16 cellular contexts compared by ENCODE assay signal in the genomic region with DNA sequence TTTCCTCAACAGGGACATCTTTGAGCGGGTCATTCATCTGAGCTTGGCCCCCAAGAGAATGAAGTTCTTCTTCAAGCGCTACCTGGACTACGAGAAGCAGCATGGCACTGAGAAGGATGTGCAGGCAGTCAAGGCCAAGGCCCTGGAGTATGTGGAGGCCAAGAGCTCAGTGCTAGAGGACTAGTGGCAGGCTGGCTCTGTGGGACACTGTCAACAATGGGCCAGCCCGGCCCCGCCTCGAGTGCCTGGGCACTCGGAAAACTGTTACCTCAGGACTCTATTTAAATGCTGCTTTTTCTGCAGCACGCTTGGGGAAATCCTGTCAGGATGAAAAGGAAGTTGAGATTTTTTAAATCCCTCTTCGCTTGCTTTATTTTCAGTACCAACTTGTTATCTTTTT. TPM values are rescaled to one million over a fixed set of nuclear protein-coding genes. Genes with fewer than 3 reads are reported as not detected.
DNase-seq lines count a peak whose midpoint lies in the region; ATAC-seq and TF ChIP-seq lines count a peak whose summit lies in the region.
"Had no signal": no experiment of that assay in that cellular context is flagged by ENCODE, and none has a peak within 500 bp of the region (broad histone marks: within the 10 kb centered on the region; RNA-seq: fewer than 3 reads in every experiment).

No MANE protein-coding gene starts in this region.

- TF ChIP-seq CTCF in natural killer cell (IDR thresholded peaks at IDR 0.05) (no peak), esophagus muscularis mucosa (IDR thresholded peaks at IDR 0.05) (no peak), gastrocnemius medialis (IDR thresholded peaks at IDR 0.05 in 4 of 5, conservative IDR thresholded peaks at IDR 0.05 in 1 of 5) (no peak)

- H3K4me1 ChIP-seq in esophagus muscularis mucosa: peaks cover 68 to 75% (median 72%) of the 10 kb centered on the region in 4 donors
- peaks cover 40 to 41% of the 10 kb centered on the region in 2 donors for H3K4me1 ChIP-seq in gastrocnemius medialis
- H3K4me1 ChIP-seq in aorta (ENCODE audit: control insufficient read depth in 1 of 2, insufficient read depth in 2 of 2, low read length in 2 of 2): peaks cover 2 to 5% of the 10 kb centered on the region in 2 donors

- DNase-seq in natural killer cell: no peak
- DNase-seq in natural killer cell treated with Interleukin-12 subunit alpha and Interleukin-12 subunit beta and Interleukin-15 and Interleukin-18, amount 100 ng/mL, for 72 hours (ENCODE audit: low spot score): no peak
- no peak for DNase-seq in esophagus muscularis mucosa (ENCODE audit: extremely low spot score)
- no peak for DNase-seq in gastrocnemius medialis
- no peak for DNase-seq in aorta
- DNase-seq in GM19240 (ENCODE audit: insufficient read length, low spot score): no peak
- DNase-seq in NCI-H2171 treated with DMSO at 0.1 percent for 48 hours (lab: John Stamatoyannopoulos, UW): no peak
- DNase-seq in kidney tubule cell (ENCODE audit: low spot score): no peak
- DNase-seq: activated naive CD4-positive, alpha-beta T cell treated with anti-CD3 and anti-CD28 coated beads, Interleukin-2, amount 50 U/mL, for 16 hours; cortex of kidney; NCI-H2029 treated with DMSO at 0.1 percent for 48 hours; NCI-H82; T-helper 9 cell had no signal

- H3K9me3 Mint-ChIP-seq in natural killer cell: no peaks in the 10 kb centered on the region
- no peaks in the 10 kb centered on the region for H3K9me3 Mint-ChIP-seq in natural killer cell treated with Interleukin-12 subunit alpha and Interleukin-12 subunit beta and Interleukin-15 and Interleukin-18, amount 100 ng/mL, for 72 hours
- H3K9me3 Mint-ChIP-seq: GM23338, nephron had no signal

- no peaks in the 10 kb centered on the region for H3K9me3 ChIP-seq in esophagus muscularis mucosa
- no peaks in the 10 kb centered on the region for H3K9me3 ChIP-seq in gastrocnemius medialis
- H3K9me3 ChIP-seq in aorta (ENCODE audit: control insufficient read depth, low read length): no peaks in the 10 kb centered on the region

- TF ChIP-seq POLR2A in esophagus muscularis mucosa (IDR thresholded peaks at IDR 0.05; ENCODE audit: low read depth) (no peak), gastrocnemius medialis (IDR thresholded peaks at IDR 0.05) (no peak)

- no peak for ATAC-seq in natural killer cell
- ATAC-seq in natural killer cell treated with Interleukin-12 subunit alpha and Interleukin-12 subunit beta and Interleukin-15 and Interleukin-18, amount 100 ng/mL, for 72 hours: no peak
- ATAC-seq in gastrocnemius medialis: no peak
- no peak for ATAC-seq in aorta (ENCODE audit: low FRiP score)
- ATAC-seq: GM23338 had no signal

- H3K36me3 ChIP-seq in esophagus muscularis mucosa: peaks cover 16 to 99% (median 97%) of the 10 kb centered on the region in 4 donors
- H3K36me3 ChIP-seq in gastrocnemius medialis: peaks cover 0 to 91% of the 10 kb centered on the region in 2 donors
- H3K36me3 ChIP-seq in aorta (ENCODE audit: control insufficient read depth in 1 of 2, insufficient read depth in 2 of 2, low read length in 1 of 2): peaks cover 0 to 3% of the 10 kb centered on the region in 2 donors

- peak overlapping the region; percentile 35 to 91 for H3K27ac Mint-ChIP-seq in natural killer cell
- H3K27ac Mint-ChIP-seq in natural killer cell treated with Interleukin-12 subunit alpha and Interleukin-12 subunit beta and Interleukin-15 and Interleukin-18, amount 100 ng/mL, for 72 hours: peak overlapping the region in 1 of 2 donors; percentile 9
- H3K27ac Mint-ChIP-seq: GM23338, nephron had no signal

- intact Hi-C loops in natural killer cell (cut with micrococcal nuclease): no loop called here
- intact Hi-C loops in esophagus muscularis mucosa (cut with DNase I): no loop called here
- intact Hi-C loops in gastrocnemius medialis (cut with DNase I; ENCODE audit: low total_unique reads): no loop called here
- intact Hi-C loops in aorta (cut with DNase I): no loop called here

- 87% methylated on average over 9 of the region's 9 CpGs for WGBS in esophagus muscularis mucosa
- WGBS in aorta, 2 donors: 40 to 42% methylated on average over 9 of the region's 9 CpGs

- in situ Hi-C loops in gastrocnemius medialis (cut with MboI; ENCODE audit: low sequenced_read_pairs in 4 of 4): no loop called here

- H3K4me1 Mint-ChIP-seq in natural killer cell: peaks cover 33 to 57% of the 10 kb centered on the region in 2 donors
- peaks cover 17 to 44% of the 10 kb centered on the region in 2 donors for H3K4me1 Mint-ChIP-seq in natural killer cell treated with Interleukin-12 subunit alpha and Interleukin-12 subunit beta and Interleukin-15 and Interleukin-18, amount 100 ng/mL, for 72 hours (ENCODE audit: low read depth in 2 of 2)
- H3K4me1 Mint-ChIP-seq: nephron had no signal

- H3K27me3 Mint-ChIP-seq in natural killer cell (ENCODE audit: low read depth in 2 of 2): no peaks in the 10 kb centered on the region
- no peaks in the 10 kb centered on the region for H3K27me3 Mint-ChIP-seq in natural killer cell treated with Interleukin-12 subunit alpha and Interleukin-12 subunit beta and Interleukin-15 and Interleukin-18, amount 100 ng/mL, for 72 hours

- peaks cover 15% of the 10 kb centered on the region for H3K36me3 Mint-ChIP-seq in natural killer cell
- H3K36me3 Mint-ChIP-seq in natural killer cell treated with Interleukin-12 subunit alpha and Interleukin-12 subunit beta and Interleukin-15 and Interleukin-18, amount 100 ng/mL, for 72 hours: peaks cover 7% of the 10 kb centered on the region

- no peak for TF ChIP-seq EP300 in esophagus muscularis mucosa (IDR thresholded peaks at IDR 0.05)

- H3K27ac ChIP-seq in esophagus muscularis mucosa (replicated peaks in 1 of 4): peak overlapping the region; percentile 86 to 91 (median 87)
- H3K27ac ChIP-seq in gastrocnemius medialis: peak overlapping the region; percentile 77 to 86 (median 80)
- H3K27ac ChIP-seq in aorta (ENCODE audit: low read depth in 1 of 2, low read length in 2 of 2): peak overlapping the region; percentile 78 to 94

- H3K27me3 ChIP-seq in esophagus muscularis mucosa: no peaks in the 10 kb centered on the region
- no peaks in the 10 kb centered on the region for H3K27me3 ChIP-seq in gastrocnemius medialis
- no peaks in the 10 kb centered on the region for H3K27me3 ChIP-seq in aorta (ENCODE audit: control insufficient read depth in 1 of 2, insufficient read depth in 2 of 2, low read length in 1 of 2)

- no peak overlapping the region for H3K4me3 ChIP-seq in esophagus muscularis mucosa
- no peak overlapping the region for H3K4me3 ChIP-seq in gastrocnemius medialis
- no peak overlapping the region for H3K4me3 ChIP-seq in aorta (ENCODE audit: low read length in 2 of 2)
- H3K4me3 ChIP-seq: GM23338 had no signal

- H3K4me3 Mint-ChIP-seq in natural killer cell: no peak overlapping the region
- no peak overlapping the region for H3K4me3 Mint-ChIP-seq in natural killer cell treated with Interleukin-12 subunit alpha and Interleukin-12 subunit beta and Interleukin-15 and Interleukin-18, amount 100 ng/mL, for 72 hours
- H3K4me3 Mint-ChIP-seq: GM23338, nephron had no signal

RNA-seq across cellular contexts. Expression of a gene that starts 6.8 kb away (rescaled TPM):
- total RNA-seq in natural killer cell: 10 to 100 TPM; 26.6 to 55.2 (median 37.2) TPM
- 10 to 100 TPM; 11.2 to 12.7 TPM for total RNA-seq in natural killer cell treated with Interleukin-12 subunit alpha and Interleukin-12 subunit beta and Interleukin-15 and Interleukin-18, amount 100 ng/mL, for 72 hours
- total RNA-seq in esophagus muscularis mucosa: 10 to 100 TPM; 44.4 to 69.9 (median 62.8) TPM
- total RNA-seq in gastrocnemius medialis: 10 to 100 TPM in 3 of 4 donors, 1 to 10 TPM in 1; 8.9 to 19.8 (median 16.9) TPM
- 10 to 100 TPM; 52.8 to 81.9 TPM for total RNA-seq in aorta
- polyA plus RNA-seq in aorta: 10 to 100 TPM; 31.7 to 90.4 TPM

RNA-seq across cellular contexts. Expression of a gene that starts 13.3 kb away (rescaled TPM):
- total RNA-seq in natural killer cell (under 1 TPM in 2 of 3 donors, not detected in 1; 0.23 to 0.57 TPM), esophagus muscularis mucosa (not detected), gastrocnemius medialis (not detected), aorta (not detected)
- total RNA-seq in natural killer cell treated with Interleukin-12 subunit alpha and Interleukin-12 subunit beta and Interleukin-15 and Interleukin-18, amount 100 ng/mL, for 72 hours: not detected
- not detected for polyA plus RNA-seq in aorta
- total RNA-seq: Daoy, GM23338 had no signal

RNA-seq across cellular contexts. Expression of a gene that starts 33.7 kb away (rescaled TPM):
- total RNA-seq in natural killer cell (not detected), esophagus muscularis mucosa (not detected), gastrocnemius medialis (not detected), aorta (not detected)
- not detected for total RNA-seq in natural killer cell treated with Interleukin-12 subunit alpha and Interleukin-12 subunit beta and Interleukin-15 and Interleukin-18, amount 100 ng/mL, for 72 hours
- not detected for polyA plus RNA-seq in aorta

RNA-seq across cellular contexts. Expression of a gene that starts 48.1 kb away (rescaled TPM):
- total RNA-seq in natural killer cell (1 to 10 TPM in 2 of 3 donors, under 1 TPM in 1; 0.95 to 8.5 (median 1.5) TPM), esophagus muscularis mucosa (under 1 TPM; 0.39 to 0.63 (median 0.46) TPM), gastrocnemius medialis (100 to 1,000 TPM in 2 of 4 donors, 10 to 100 TPM in 2; 67.6 to 147 (median 110) TPM), aorta (under 1 TPM; 0.16 to 0.18 TPM)
- 1 to 10 TPM; 1.4 to 1.8 TPM for total RNA-seq in natural killer cell treated with Interleukin-12 subunit alpha and Interleukin-12 subunit beta and Interleukin-15 and Interleukin-18, amount 100 ng/mL, for 72 hours
- polyA plus RNA-seq in aorta: 1 to 10 TPM in 1 of 2 donors, under 1 TPM in 1; 0.51 to 2.8 TPM
- total RNA-seq: Daoy had no signal

RNA-seq across cellular contexts. Expression of a gene that starts 48.9 kb away (rescaled TPM):
- total RNA-seq in natural killer cell: 10 to 100 TPM; 25.5 to 30.9 (median 29.5) TPM
- 100 to 1,000 TPM in 1 of 2 donors, 10 to 100 TPM in 1; 61.7 to 151 TPM for total RNA-seq in natural killer cell treated with Interleukin-12 subunit alpha and Interleukin-12 subunit beta and Interleukin-15 and Interleukin-18, amount 100 ng/mL, for 72 hours
- total RNA-seq in esophagus muscularis mucosa: 10 to 100 TPM; 12.0 to 17.4 (median 15.0) TPM
- 10 to 100 TPM; 16.7 to 22.7 (median 19.5) TPM for total RNA-seq in gastrocnemius medialis
- total RNA-seq in aorta: 10 to 100 TPM; 22.7 to 24.2 TPM
- polyA plus RNA-seq in aorta: 10 to 100 TPM in 1 of 2 donors, 1 to 10 TPM in 1; 6.0 to 11.1 TPM
